ENCODE assay signal across 8 cellular contexts in the genomic region with DNA sequence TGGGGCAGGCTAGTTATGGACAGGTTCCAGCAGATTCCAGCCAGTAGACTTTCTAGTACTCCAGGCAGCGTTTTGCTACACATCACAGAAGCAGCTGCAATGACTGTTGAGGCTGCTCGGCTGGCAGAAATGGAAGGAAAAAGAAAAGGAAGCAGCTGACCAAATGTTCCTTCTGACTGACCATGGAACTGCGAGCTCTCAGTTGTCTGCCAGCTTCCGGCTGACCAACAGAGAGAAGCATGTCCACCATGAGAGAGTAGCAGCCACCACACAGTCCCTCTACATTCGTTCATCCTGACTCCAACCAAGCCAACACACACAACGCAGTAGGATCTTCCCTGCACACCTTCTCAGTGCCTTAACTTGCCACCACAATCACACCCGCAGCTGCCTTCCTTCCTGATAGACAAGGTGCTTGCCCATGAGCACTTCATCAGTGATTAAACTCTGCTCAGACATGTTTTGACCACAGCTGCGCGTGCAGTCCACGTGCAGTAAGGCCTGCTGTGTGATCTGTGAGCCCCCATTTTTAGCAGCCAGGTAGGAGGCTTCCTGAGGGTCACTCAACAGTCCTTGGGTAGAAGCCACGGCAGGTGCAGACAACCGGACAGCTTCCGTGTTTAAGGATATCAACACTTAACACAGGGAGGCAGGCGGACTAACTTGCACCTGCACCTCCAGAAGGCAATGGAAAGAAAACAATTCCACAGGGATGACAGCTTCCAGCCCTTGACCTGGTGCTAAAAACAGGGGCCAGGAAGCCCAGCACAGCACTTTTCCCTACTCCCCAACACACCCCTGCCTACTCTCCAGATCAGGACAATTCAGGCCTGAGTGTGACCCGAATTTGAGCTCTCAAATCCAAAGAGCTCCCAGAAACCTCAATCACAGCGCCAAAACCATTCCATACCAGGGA. TPM values are rescaled to one million over a fixed set of nuclear protein-coding genes. Genes with fewer than 3 reads are reported as not detected.
DNase-seq lines count a peak whose midpoint lies in the region; ATAC-seq and TF ChIP-seq lines count a peak whose summit lies in the region.

No MANE protein-coding gene starts in this region.

- peak overlapping the region; percentile 89 for H3K9ac ChIP-seq in Loucy (ENCODE audit: low read depth, low read length, poor library complexity, severe bottlenecking)

- H4K20me1 ChIP-seq in Loucy (ENCODE audit: insufficient read depth, low read length, poor library complexity, severe bottlenecking), result peaks cover 24% of the 10 kb centered on the region

- DNase-seq in NOMO-1 treated with DMSO at 0.1 percent for 48 hours (lab: John Stamatoyannopoulos, UW; ENCODE audit: unreplicated experiment), result peak; percentile 15
- DNase-seq in NOMO-1 (lab: John Stamatoyannopoulos, UW; ENCODE audit: unreplicated experiment in 2 of 2), result no peak
- peak; percentile 52 for DNase-seq in epidermal melanocyte (ENCODE audit: insufficient read length, low spot score)
- DNase-seq in mucosa of descending colon, result peak in 2 of 3 donors; percentile 56 to 57
- DNase-seq in iPS-NIHi11 (ENCODE audit: low spot score), result no peak

- intact Hi-C loops in mucosa of descending colon (cut with DNase I, micrococcal nuclease), result no loop called here

- no peaks in the 10 kb centered on the region for H3K27me3 ChIP-seq in Loucy (ENCODE audit: insufficient read depth, low read length, poor library complexity, severe bottlenecking)
- H3K27me3 ChIP-seq in thymus (ENCODE audit: control insufficient read depth, insufficient read depth), result no peaks in the 10 kb centered on the region

- WGBS in thymus, result 20% methylated on average over 16 of the region's 16 CpGs

- H3K4me3 ChIP-seq in Loucy (ENCODE audit: low read length, poor library complexity, severe bottlenecking) (peak overlapping the region; percentile 88), WI38 (ENCODE audit: low read depth, low read length) (peak overlapping the region; percentile 74), mucosa of descending colon (peak overlapping the region; percentile 34), thymus (ENCODE audit: low read length) (peak overlapping the region; percentile 78)

- H3K9me3 ChIP-seq in Loucy (ENCODE audit: insufficient read depth, low read depth, low read length) (no peaks in the 10 kb centered on the region), mucosa of descending colon (no peaks in the 10 kb centered on the region), thymus (ENCODE audit: control insufficient read depth) (no peaks in the 10 kb centered on the region)

- peaks cover 58% of the 10 kb centered on the region for H3K79me2 ChIP-seq in Loucy (ENCODE audit: insufficient read depth, low read length)

- no peaks in the 10 kb centered on the region for H3K9me2 ChIP-seq in Loucy (replicated peaks; ENCODE audit: low read depth, low read length)

- 0 out of 2 replicates have a peak, but pooled peaks cover 7% of the 10 kb centered on the region for H3F3A ChIP-seq in Loucy (ENCODE audit: low read depth)

- ATAC-seq in mucosa of descending colon, result peak; percentile 59

- H3K4me2 ChIP-seq in Loucy (ENCODE audit: low read depth, low read length, poor library complexity, severe bottlenecking), result peak overlapping the region; percentile 91

- no peak for TF ChIP-seq CTCF in Loucy (conservative IDR thresholded peaks at IDR 0.05; ENCODE audit: low read length)
- no peak for TF ChIP-seq CTCF in WI38 (IDR thresholded peaks at IDR 0.05; ENCODE audit: low read depth, low read length)
- no peak for TF ChIP-seq CTCF in mucosa of descending colon (IDR thresholded peaks at IDR 0.05)

- peak overlapping the region; percentile 22; the same call in 1 of the 2 replicates for H2AFZ ChIP-seq in Loucy (ENCODE audit: low read length)

- no peak overlapping the region for H3K27ac ChIP-seq in thymus (ENCODE audit: low read depth)

- H3K4me1 ChIP-seq in Loucy (ENCODE audit: insufficient read depth, low read length, poor library complexity, severe bottlenecking) (peaks cover 55% of the 10 kb centered on the region), mucosa of descending colon (ENCODE audit: low read depth) (peaks cover 16% of the 10 kb centered on the region), thymus (ENCODE audit: control insufficient read depth, insufficient read depth, low read length) (peaks cover 5% of the 10 kb centered on the region)

- H3K36me3 ChIP-seq in Loucy (ENCODE audit: insufficient read depth, low read length) (no peaks in the 10 kb centered on the region), mucosa of descending colon (ENCODE audit: low read depth) (no peaks in the 10 kb centered on the region), thymus (ENCODE audit: control insufficient read depth, insufficient read depth) (peaks cover 3% of the 10 kb centered on the region)

RNA-seq across cellular contexts. Expression of a gene that starts 1.0 kb away (rescaled TPM):
- 10 to 100 TPM; 16.9 to 24.3 (median 20.9) TPM for total RNA-seq in mucosa of descending colon
- polyA plus RNA-seq in thymus, result 6.1 TPM

RNA-seq across cellular contexts. Expression of a gene that starts 8.8 kb away (rescaled TPM):
- 10 to 100 TPM; 11.0 to 21.0 (median 11.6) TPM for total RNA-seq in mucosa of descending colon
- polyA plus RNA-seq in thymus, result 11.1 TPM

Comparison
In these comparisons a context has a peak if more than half of its experiments do, and no peak if none do; other contexts are left out.
1. DNase-seq: peak in NOMO-1 treated with DMSO at 0.1 percent for 48 hours (single experiment), epidermal melanocyte (single experiment) and mucosa of descending colon (2 of 3); none in NOMO-1 (0 of 2) and iPS-NIHi11 (single experiment).
2. H3K4me3 ChIP-seq: peak in every context shown above with its lines; median percentile 88 in Loucy; 78 in thymus; 74 in WI38; 34 in mucosa of descending colon.